Comparison of ENCODE assay signal across 8 cellular contexts in the genomic region with DNA sequence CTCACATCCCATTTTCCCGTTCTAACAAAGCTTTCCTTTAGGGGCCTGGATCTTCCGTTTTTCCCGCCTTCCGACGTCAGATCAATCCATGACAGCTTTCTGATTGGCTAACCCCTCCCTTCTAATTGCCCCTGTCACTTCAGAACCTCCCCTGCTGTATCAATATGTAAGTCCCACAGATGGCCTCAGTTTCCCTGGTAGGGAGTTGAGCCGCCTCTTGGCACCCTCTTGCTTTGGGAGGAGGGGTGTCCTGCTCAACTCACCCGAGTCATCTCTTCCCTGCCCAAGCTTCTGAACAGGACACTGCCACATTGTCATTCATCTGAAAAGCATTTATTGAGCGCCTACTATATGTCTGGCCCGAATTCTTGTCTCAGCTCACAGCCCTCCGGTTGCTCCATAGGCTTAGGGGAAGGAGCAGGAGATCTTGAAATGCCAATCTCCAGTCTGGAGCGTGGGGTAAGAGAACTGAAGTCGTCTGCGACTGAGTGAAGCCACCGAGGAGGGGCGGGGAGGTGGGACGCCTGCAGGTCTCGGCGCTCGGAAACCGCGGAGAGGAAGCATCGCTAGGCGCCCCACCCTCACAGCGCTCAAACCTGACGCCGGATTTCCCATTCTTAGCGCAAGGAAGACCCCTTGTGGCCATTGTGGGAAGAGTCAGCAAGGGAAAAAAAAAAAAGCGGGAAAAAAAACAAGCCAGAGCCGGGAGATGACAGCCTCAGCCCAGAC. TPM values are rescaled to one million over a fixed set of nuclear protein-coding genes. Genes with fewer than 3 reads are reported as not detected.
DNase-seq lines count a peak whose midpoint lies in the region; ATAC-seq and TF ChIP-seq lines count a peak whose summit lies in the region.

No MANE protein-coding gene starts in this region.

- H3K9me3 Mint-ChIP-seq in CD4-positive, alpha-beta memory T cell = no peaks in the 10 kb centered on the region

- peak; percentile 90 for TF ChIP-seq CTCF in VCaP (conservative IDR thresholded peaks at IDR 0.05)

- H3K27ac Mint-ChIP-seq in CD4-positive, alpha-beta memory T cell = peak overlapping the region; percentile 58 to 91 (median 84)

- no peaks in the 10 kb centered on the region for H3K9me3 ChIP-seq in CD4-positive, alpha-beta memory T cell (ENCODE audit: control insufficient read depth in 1 of 2, low read length in 2 of 2)

- peak overlapping the region; percentile 48 for H3K27ac ChIP-seq in CD4-positive, alpha-beta memory T cell (ENCODE audit: low read depth, low read length)
- H3K27ac ChIP-seq in VCaP = no peak overlapping the region

- H3K4me3 ChIP-seq in CD4-positive, alpha-beta memory T cell (ENCODE audit: low read length in 2 of 2) = peak overlapping the region; percentile 70 to 78

- intact Hi-C loops in CD4-positive, alpha-beta memory T cell (cut with micrococcal nuclease) = loop anchor here (1.0 to 2.0 kb wide), 3 partner anchors 142 to 515 kb away; no protein-coding TSS in a partner anchor

- H3K4me1 ChIP-seq in CD4-positive, alpha-beta memory T cell (ENCODE audit: insufficient read depth, low read length) = peaks cover 37% of the 10 kb centered on the region

- CTCF ChIA-PET in CD4-positive, alpha-beta memory T cell (lab: Charles Lee; ENCODE audit: partially characterized antibody) = interaction anchor here (1.0 to 4.3 kb wide), 17 partner anchors 9 to 473 kb away, joined by 3 to 43 read pairs (median 5); a partner anchor contains a TSS
- CTCF ChIA-PET in HEK293T (lab: Yijun Ruan, JAX) = interaction anchor here (0.5 to 3.6 kb wide), 12 partner anchors 9 to 1541 kb away, joined by 3 to 35 read pairs (median 4); a partner anchor contains a TSS

- peak overlapping the region; percentile 80 to 89 (median 85) for H3K4me3 Mint-ChIP-seq in CD4-positive, alpha-beta memory T cell

- H3K4me1 Mint-ChIP-seq in CD4-positive, alpha-beta memory T cell = peaks cover 17 to 48% (median 28%) of the 10 kb centered on the region in 4 donors

- peaks cover 0 to 2% of the 10 kb centered on the region in 2 donors for H3K27me3 Mint-ChIP-seq in CD4-positive, alpha-beta memory T cell

- H3K36me3 Mint-ChIP-seq in CD4-positive, alpha-beta memory T cell = no peaks in the 10 kb centered on the region

- H3K36me3 ChIP-seq in CD4-positive, alpha-beta memory T cell (ENCODE audit: insufficient read depth, low read length) = no peaks in the 10 kb centered on the region

- ATAC-seq in GM19035 (IDR thresholded peaks at IDR 0.05; ENCODE audit: unreplicated experiment) = no peak

- peak; percentile 78 to 83 (median 81) for DNase-seq in CD4-positive, alpha-beta memory T cell
- DNase-seq in HEK293T (ENCODE audit: extremely low spot score) (peak; percentile 80), NCI-H2196 treated with DMSO at 0.1 percent for 48 hours (lab: John Stamatoyannopoulos, UW; ENCODE audit: unreplicated experiment) (peak; percentile 79), T47D (ENCODE audit: low read depth in 1 of 2, low spot score in 1 of 2) (peak; percentile 69 to 93), iris pigment epithelial cell (ENCODE audit: low read depth) (peak; percentile 77)
- peak; percentile 42 to 63 for DNase-seq in stimulated activated CD4-positive, alpha-beta T cell treated with anti-CD3 and anti-CD28 coated beads, Interleukin-12 subunit alpha, Interleukin-12 subunit beta, amount 100 ng/mL, for 24 hours (ENCODE audit: low read depth in 2 of 2)

- in situ Hi-C loops in T47D (cut with HindIII; ENCODE audit: low pct_unique_long_range_greater_than_20kb, low sequenced_read_pairs) = no loop called here

- POLR2A ChIA-PET in CD4-positive, alpha-beta memory T cell (lab: Charles Lee; ENCODE audit: partially characterized antibody) = interaction anchor here (0.5 to 3.4 kb wide), 12 partner anchors 9 to 540 kb away, joined by 3 to 17 read pairs (median 3); a partner anchor contains a TSS
- POLR2A ChIA-PET in HEK293T (lab: Yijun Ruan, JAX) = interaction anchor here (0.9 to 1.0 kb wide), 3 partner anchors 64 to 228 kb away, joined by 3 to 4 read pairs (median 3); a partner anchor contains a TSS

- no peaks in the 10 kb centered on the region for H3K27me3 ChIP-seq in CD4-positive, alpha-beta memory T cell (ENCODE audit: insufficient read depth, low read length)

TF ChIP-seq in HEK293T, 16 proteins besides CTCF, POLR2A, EP300 and RAD21:
- TF ChIP-seq ELF4 (IDR thresholded peaks at IDR 0.05) (no peak), L3MBTL2 (conservative IDR thresholded peaks at IDR 0.05) (peak; percentile 84), ZNF384 (IDR thresholded peaks at IDR 0.05) (peak; percentile 98)
- TF ChIP-seq, protein P1, sequence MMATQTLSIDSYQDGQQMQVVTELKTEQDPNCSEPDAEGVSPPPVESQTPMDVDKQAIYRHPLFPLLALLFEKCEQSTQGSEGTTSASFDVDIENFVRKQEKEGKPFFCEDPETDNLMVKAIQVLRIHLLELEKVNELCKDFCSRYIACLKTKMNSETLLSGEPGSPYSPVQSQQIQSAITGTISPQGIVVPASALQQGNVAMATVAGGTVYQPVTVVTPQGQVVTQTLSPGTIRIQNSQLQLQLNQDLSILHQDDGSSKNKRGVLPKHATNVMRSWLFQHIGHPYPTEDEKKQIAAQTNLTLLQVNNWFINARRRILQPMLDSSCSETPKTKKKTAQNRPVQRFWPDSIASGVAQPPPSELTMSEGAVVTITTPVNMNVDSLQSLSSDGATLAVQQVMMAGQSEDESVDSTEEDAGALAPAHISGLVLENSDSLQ (IDR thresholded peaks at IDR 0.05) = 0 out of 2 replicates have a peak, but pooled peaks have one; percentile 10
TF ChIP-seq in HEK293T: peak in this region for 3.

RNA-seq across cellular contexts. Expression of a gene that starts 28.0 kb away (rescaled TPM):
- total RNA-seq in CD4-positive, alpha-beta memory T cell = 10 to 100 TPM; 27.2 to 30.7 TPM
- polyA plus RNA-seq in CD4-positive, alpha-beta memory T cell = 10 to 100 TPM; 24.6 to 38.2 TPM
